ENCODE assay signal across 12 cellular contexts in the genomic region with DNA sequence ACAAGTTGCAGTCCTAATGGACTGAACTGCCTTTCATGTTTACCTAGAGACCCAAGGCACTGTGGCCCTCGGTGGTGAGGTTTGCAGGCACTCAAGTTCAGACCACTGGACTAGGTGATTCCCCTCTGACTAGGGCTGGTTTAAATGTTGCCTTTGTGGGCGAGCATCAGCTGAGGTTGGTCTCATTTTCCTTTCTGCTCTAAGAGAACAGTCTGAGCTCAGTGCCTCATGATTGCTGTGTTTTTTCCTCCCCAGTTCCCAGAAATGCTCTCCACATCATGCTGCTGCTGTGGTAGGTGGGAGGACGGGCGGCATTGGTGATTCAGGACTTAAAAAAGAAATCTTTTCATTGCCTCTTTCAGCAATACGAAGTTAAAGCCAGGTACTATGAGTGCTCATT.
A peak's percentile ranks its signal among the peaks of the same experiment; 100 is the strongest.
DNase-seq lines count a peak whose midpoint lies in the region; ATAC-seq lines count a peak whose summit lies in the region.
"Had no signal": no experiment of that assay in that cellular context is flagged by ENCODE, and none has a peak within 500 bp of the region (broad histone marks: within the 10 kb centered on the region; RNA-seq: fewer than 3 reads in every experiment).

No MANE protein-coding gene starts in this region.

- peak; percentile 93 for ATAC-seq in GM18498 (IDR thresholded peaks at IDR 0.05; ENCODE audit: unreplicated experiment)
- ATAC-seq in GM19397 (IDR thresholded peaks at IDR 0.05; ENCODE audit: unreplicated experiment), result peak; percentile 89
- peak; percentile 95 for ATAC-seq in HG02981 (IDR thresholded peaks at IDR 0.05; ENCODE audit: unreplicated experiment)
- ATAC-seq: HCT116 had no signal

- peak; percentile 41 to 53 for DNase-seq in activated T-cell treated with anti-CD3 and anti-CD28 coated beads, Interleukin-2, amount 50 U/mL, for 48 hours
- DNase-seq in NCI-H226, result no peak
- no peak for DNase-seq in superior temporal gyrus (ENCODE audit: extremely low spot score)
- DNase-seq in SIG-M5 (lab: John Stamatoyannopoulos, UW), result no peak
- DNase-seq in NCI-H82 (lab: John Stamatoyannopoulos, UW), result no peak
- DNase-seq: CD4-positive, alpha-beta memory T cell; mesenchymal stem cell; small intestine had no signal

Comparison
In these comparisons a context has a peak if more than half of its experiments do, and no peak if none do; other contexts are left out.
1. DNase-seq: peak in activated T-cell treated with anti-CD3 and anti-CD28 coated beads, Interleukin-2, amount 50 U/mL, for 48 hours (2 of 2); none in NCI-H226 (single experiment), superior temporal gyrus (single experiment), SIG-M5 (single experiment) and NCI-H82 (single experiment).
2. Peak in every context shown above with its lines, with median percentiles within 50 percentile points of each other: ATAC-seq.